ENCODE assay signal across 1 cellular context in the genomic region with DNA sequence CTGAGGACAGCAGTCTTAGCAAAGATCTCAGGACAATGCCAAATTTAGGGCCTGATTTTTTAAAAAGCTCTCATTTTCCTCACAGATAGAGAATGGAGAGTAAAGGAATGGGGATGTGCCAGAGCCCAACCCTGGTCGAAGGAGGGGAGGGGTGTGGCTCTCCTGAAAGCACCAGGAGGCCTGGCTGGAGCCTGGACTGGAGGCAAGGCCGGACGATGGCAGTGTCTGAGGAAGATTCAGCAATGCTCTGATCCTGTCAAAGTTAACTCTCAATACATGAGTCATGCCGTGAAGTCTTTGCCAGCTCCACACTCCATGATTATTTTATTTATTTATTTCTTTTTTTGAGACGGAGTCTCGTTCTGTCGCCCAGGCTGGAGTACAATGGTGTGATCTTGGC.
TF ChIP-seq lines count a peak whose summit lies in the region.

No MANE protein-coding gene starts in this region.

TF ChIP-seq in SK-N-SH treated with all-trans-retinoic acid at 6 μM for 48 hours, 23 proteins besides CTCF, POLR2A, EP300 and RAD21 (continued from another document):
- TF ChIP-seq, protein P1, sequence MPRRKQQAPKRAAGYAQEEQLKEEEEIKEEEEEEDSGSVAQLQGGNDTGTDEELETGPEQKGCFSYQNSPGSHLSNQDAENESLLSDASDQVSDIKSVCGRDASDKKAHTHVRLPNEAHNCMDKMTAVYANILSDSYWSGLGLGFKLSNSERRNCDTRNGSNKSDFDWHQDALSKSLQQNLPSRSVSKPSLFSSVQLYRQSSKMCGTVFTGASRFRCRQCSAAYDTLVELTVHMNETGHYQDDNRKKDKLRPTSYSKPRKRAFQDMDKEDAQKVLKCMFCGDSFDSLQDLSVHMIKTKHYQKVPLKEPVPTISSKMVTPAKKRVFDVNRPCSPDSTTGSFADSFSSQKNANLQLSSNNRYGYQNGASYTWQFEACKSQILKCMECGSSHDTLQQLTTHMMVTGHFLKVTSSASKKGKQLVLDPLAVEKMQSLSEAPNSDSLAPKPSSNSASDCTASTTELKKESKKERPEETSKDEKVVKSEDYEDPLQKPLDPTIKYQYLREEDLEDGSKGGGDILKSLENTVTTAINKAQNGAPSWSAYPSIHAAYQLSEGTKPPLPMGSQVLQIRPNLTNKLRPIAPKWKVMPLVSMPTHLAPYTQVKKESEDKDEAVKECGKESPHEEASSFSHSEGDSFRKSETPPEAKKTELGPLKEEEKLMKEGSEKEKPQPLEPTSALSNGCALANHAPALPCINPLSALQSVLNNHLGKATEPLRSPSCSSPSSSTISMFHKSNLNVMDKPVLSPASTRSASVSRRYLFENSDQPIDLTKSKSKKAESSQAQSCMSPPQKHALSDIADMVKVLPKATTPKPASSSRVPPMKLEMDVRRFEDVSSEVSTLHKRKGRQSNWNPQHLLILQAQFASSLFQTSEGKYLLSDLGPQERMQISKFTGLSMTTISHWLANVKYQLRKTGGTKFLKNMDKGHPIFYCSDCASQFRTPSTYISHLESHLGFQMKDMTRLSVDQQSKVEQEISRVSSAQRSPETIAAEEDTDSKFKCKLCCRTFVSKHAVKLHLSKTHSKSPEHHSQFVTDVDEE (CRISPR knock-in tag; IDR thresholded peaks at IDR 0.05) = no peak
- no peak for TF ChIP-seq TOX (CRISPR knock-in tag; IDR thresholded peaks at IDR 0.05; ENCODE audit: borderline replicate concordance)
- TF ChIP-seq, protein P2, sequence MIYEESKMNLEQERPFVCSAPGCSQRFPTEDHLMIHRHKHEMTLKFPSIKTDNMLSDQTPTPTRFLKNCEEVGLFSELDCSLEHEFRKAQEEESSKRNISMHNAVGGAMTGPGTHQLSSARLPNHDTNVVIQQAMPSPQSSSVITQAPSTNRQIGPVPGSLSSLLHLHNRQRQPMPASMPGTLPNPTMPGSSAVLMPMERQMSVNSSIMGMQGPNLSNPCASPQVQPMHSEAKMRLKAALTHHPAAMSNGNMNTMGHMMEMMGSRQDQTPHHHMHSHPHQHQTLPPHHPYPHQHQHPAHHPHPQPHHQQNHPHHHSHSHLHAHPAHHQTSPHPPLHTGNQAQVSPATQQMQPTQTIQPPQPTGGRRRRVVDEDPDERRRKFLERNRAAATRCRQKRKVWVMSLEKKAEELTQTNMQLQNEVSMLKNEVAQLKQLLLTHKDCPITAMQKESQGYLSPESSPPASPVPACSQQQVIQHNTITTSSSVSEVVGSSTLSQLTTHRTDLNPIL (CRISPR knock-in tag; IDR thresholded peaks at IDR 0.05; ENCODE audit: low read depth) = no peak
- TF ChIP-seq ZC3H10 (CRISPR knock-in tag; IDR thresholded peaks at IDR 0.05) = no peak
- TF ChIP-seq RARB (CRISPR knock-in tag; IDR thresholded peaks at IDR 0.05) = no peak
- no peak for TF ChIP-seq ZNF8 (CRISPR knock-in tag; IDR thresholded peaks at IDR 0.05)
- TF ChIP-seq BACH2 (CRISPR knock-in tag; IDR thresholded peaks at IDR 0.05; ENCODE audit: borderline replicate concordance) = no peak
- no peak for TF ChIP-seq ISL1 (CRISPR knock-in tag; IDR thresholded peaks at IDR 0.05)
- TF ChIP-seq, protein P3, sequence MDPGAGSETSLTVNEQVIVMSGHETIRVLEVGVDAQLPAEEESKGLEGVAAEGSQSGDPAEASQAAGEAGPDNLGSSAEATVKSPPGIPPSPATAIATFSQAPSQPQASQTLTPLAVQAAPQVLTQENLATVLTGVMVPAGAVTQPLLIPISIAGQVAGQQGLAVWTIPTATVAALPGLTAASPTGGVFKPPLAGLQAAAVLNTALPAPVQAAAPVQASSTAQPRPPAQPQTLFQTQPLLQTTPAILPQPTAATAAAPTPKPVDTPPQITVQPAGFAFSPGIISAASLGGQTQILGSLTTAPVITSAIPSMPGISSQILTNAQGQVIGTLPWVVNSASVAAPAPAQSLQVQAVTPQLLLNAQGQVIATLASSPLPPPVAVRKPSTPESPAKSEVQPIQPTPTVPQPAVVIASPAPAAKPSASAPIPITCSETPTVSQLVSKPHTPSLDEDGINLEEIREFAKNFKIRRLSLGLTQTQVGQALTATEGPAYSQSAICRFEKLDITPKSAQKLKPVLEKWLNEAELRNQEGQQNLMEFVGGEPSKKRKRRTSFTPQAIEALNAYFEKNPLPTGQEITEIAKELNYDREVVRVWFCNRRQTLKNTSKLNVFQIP (CRISPR knock-in tag; IDR thresholded peaks at IDR 0.05; ENCODE audit: borderline replicate concordance, low read depth) = no peak
- TF ChIP-seq, protein P4, sequence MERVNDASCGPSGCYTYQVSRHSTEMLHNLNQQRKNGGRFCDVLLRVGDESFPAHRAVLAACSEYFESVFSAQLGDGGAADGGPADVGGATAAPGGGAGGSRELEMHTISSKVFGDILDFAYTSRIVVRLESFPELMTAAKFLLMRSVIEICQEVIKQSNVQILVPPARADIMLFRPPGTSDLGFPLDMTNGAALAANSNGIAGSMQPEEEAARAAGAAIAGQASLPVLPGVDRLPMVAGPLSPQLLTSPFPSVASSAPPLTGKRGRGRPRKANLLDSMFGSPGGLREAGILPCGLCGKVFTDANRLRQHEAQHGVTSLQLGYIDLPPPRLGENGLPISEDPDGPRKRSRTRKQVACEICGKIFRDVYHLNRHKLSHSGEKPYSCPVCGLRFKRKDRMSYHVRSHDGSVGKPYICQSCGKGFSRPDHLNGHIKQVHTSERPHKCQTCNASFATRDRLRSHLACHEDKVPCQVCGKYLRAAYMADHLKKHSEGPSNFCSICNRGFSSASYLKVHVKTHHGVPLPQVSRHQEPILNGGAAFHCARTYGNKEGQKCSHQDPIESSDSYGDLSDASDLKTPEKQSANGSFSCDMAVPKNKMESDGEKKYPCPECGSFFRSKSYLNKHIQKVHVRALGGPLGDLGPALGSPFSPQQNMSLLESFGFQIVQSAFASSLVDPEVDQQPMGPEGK (CRISPR knock-in tag; IDR thresholded peaks at IDR 0.05; ENCODE audit: borderline replicate concordance) = no peak
- no peak for TF ChIP-seq SNAI2 (CRISPR knock-in tag; IDR thresholded peaks at IDR 0.05)
- TF ChIP-seq PPARA (CRISPR knock-in tag; IDR thresholded peaks at IDR 0.05; ENCODE audit: borderline replicate concordance) = no peak
- no peak for TF ChIP-seq ZNF565 (CRISPR knock-in tag; conservative IDR thresholded peaks at IDR 0.05; ENCODE audit: low read depth)
- no peak for TF ChIP-seq TCF4 (CRISPR knock-in tag; IDR thresholded peaks at IDR 0.05; ENCODE audit: borderline replicate concordance)
